ENCODE assay signal across 8 cellular contexts in genomic region chr16:27355610-27356009, GRCh38. TPM values are rescaled to one million over a fixed set of nuclear protein-coding genes. Genes with fewer than 3 reads are reported as not detected.
DNase-seq lines count a peak whose midpoint lies in the region; ATAC-seq and TF ChIP-seq lines count a peak whose summit lies in the region.

No MANE protein-coding gene starts in this region.

- DNase-seq in H7 (peak; percentile 76), activated B cell treated with CpG ODN at 0.5 μM for 24 hours (no peak), esophagus squamous epithelium (lab: John Stamatoyannopoulos, UW) (no peak), psoas muscle (peak; percentile 56 to 64), cerebellum (ENCODE audit: low spot score) (no peak), HPDE6-E6E7 (ENCODE audit: extremely low spot score) (no peak), NCI-H2196 treated with DMSO at 0.1 percent for 48 hours (lab: John Stamatoyannopoulos, UW; ENCODE audit: unreplicated experiment) (no peak)

- 76 to 79% methylated on average over 9 to 10 of the region's 12 CpGs for WGBS in esophagus squamous epithelium, 2 donors
- 73 to 80% (median 79%) methylated on average over 12 of the region's 12 CpGs for WGBS in psoas muscle, 3 donors

- H3K4me3 ChIP-seq in H7 (ENCODE audit: insufficient read depth, low read depth, low read length) = no peak overlapping the region
- no peak overlapping the region for H3K4me3 ChIP-seq in esophagus squamous epithelium
- no peak overlapping the region for H3K4me3 ChIP-seq in psoas muscle

- peak; percentile 56 for ATAC-seq in activated B cell treated with CpG ODN at 0.5 μM for 24 hours (ENCODE audit: low read depth)
- peak in 1 of 4 donors; percentile 17 for ATAC-seq in psoas muscle

- TF ChIP-seq CTCF in 22Rv1 (IDR thresholded peaks at IDR 0.05) (peak; percentile 42), activated B cell treated with CpG ODN at 0.5 μM for 24 hours (IDR thresholded peaks at IDR 0.05) (no peak), esophagus squamous epithelium (IDR thresholded peaks at IDR 0.05) (peak in 5 of 6 experiments; percentile 5 to 55 (median 26)), psoas muscle (IDR thresholded peaks at IDR 0.05) (no peak)

- H3K27ac ChIP-seq in 22Rv1 (no peak overlapping the region), esophagus squamous epithelium (peak overlapping the region in 1 of 4 donors; percentile 5), psoas muscle (no peak overlapping the region)

- H3K4me1 ChIP-seq in esophagus squamous epithelium = peaks cover 0 to 9% (median 0%) of the 10 kb centered on the region in 3 donors
- no peaks in the 10 kb centered on the region for H3K4me1 ChIP-seq in psoas muscle

- no peaks in the 10 kb centered on the region for H3K9me3 ChIP-seq in esophagus squamous epithelium
- no peaks in the 10 kb centered on the region for H3K9me3 ChIP-seq in psoas muscle

- peaks cover 6% of the 10 kb centered on the region for H3K4me1 Mint-ChIP-seq in activated B cell treated with CpG ODN at 0.5 μM for 24 hours

- CTCF ChIA-PET in activated B cell treated with CpG ODN at 0.5 μM for 24 hours (lab: Charles Lee) = interaction anchor here (0.7 to 1.4 kb wide), 8 partner anchors 9 to 181 kb away, joined by 3 to 5 read pairs (median 4); no protein-coding TSS in a partner anchor

- intact Hi-C loops in activated B cell treated with CpG ODN at 0.5 μM for 24 hours (cut with micrococcal nuclease) (loop anchor here (2.0 kb wide), 1 partner anchor 13 kb away; no protein-coding TSS in a partner anchor), esophagus squamous epithelium (cut with DNase I) (no loop called here), psoas muscle (cut with DNase I) (no loop called here)

- no peak overlapping the region for H3K4me3 Mint-ChIP-seq in activated B cell treated with CpG ODN at 0.5 μM for 24 hours

- H3K27ac Mint-ChIP-seq in activated B cell treated with CpG ODN at 0.5 μM for 24 hours = peak overlapping the region; percentile 54

- no peaks in the 10 kb centered on the region for H3K9me3 Mint-ChIP-seq in activated B cell treated with CpG ODN at 0.5 μM for 24 hours

- peaks cover 6% of the 10 kb centered on the region for H3K36me3 ChIP-seq in H7 (replicated peaks; ENCODE audit: control insufficient read depth, insufficient read depth, low read length)
- peaks cover 26 to 100% (median 76%) of the 10 kb centered on the region in 3 donors for H3K36me3 ChIP-seq in esophagus squamous epithelium
- H3K36me3 ChIP-seq in psoas muscle (ENCODE audit: insufficient read depth in 1 of 2, low read depth in 1 of 2) = peaks cover 0 to 40% of the 10 kb centered on the region in 2 donors

- no peak for TF ChIP-seq POLR2A in esophagus squamous epithelium (IDR thresholded peaks at IDR 0.05)

- no peaks in the 10 kb centered on the region for H3K27me3 ChIP-seq in H7 (ENCODE audit: control insufficient read depth, insufficient read depth, low read length)
- no peaks in the 10 kb centered on the region for H3K27me3 ChIP-seq in esophagus squamous epithelium
- no peaks in the 10 kb centered on the region for H3K27me3 ChIP-seq in psoas muscle (ENCODE audit: insufficient read depth in 3 of 3, low read length in 2 of 3)

- POLR2A ChIA-PET in activated B cell treated with CpG ODN at 0.5 μM for 24 hours (lab: Charles Lee) = interaction anchor here (0.6 to 1.8 kb wide), 4 partner anchors 9 to 121 kb away, joined by 3 to 8 read pairs (median 6); no protein-coding TSS in a partner anchor

- no peaks in the 10 kb centered on the region for H3K27me3 Mint-ChIP-seq in activated B cell treated with CpG ODN at 0.5 μM for 24 hours

- H3K36me3 Mint-ChIP-seq in activated B cell treated with CpG ODN at 0.5 μM for 24 hours (ENCODE audit: low read depth) = peaks cover 90% of the 10 kb centered on the region

RNA-seq across cellular contexts. Expression of gene IL4R, which starts 41.8 kb away (rescaled TPM):
- total RNA-seq in H7 (2014; rRNA removed; shearing (Covaris generic)) = 17.5 and 29.0 TPM in 2 replicates
- total RNA-seq in activated B cell treated with CpG ODN at 0.5 μM for 24 hours (176 and 202 TPM in 2 replicates), esophagus squamous epithelium (10 to 100 TPM; 84.9 to 97.9 (median 89.8) TPM), psoas muscle (1 to 10 TPM; 5.8 to 9.6 (median 8.1) TPM), cerebellum (3.6 TPM)
- polyA plus RNA-seq in psoas muscle = 1 to 10 TPM; 2.1 to 6.5 (median 4.5) TPM

RNA-seq across cellular contexts. Expression of gene IL21R, which starts 46.4 kb away (rescaled TPM):
- total RNA-seq in H7 (2014; rRNA removed; shearing (Covaris generic)) = 0.07 and 0.73 TPM in 2 replicates
- total RNA-seq in activated B cell treated with CpG ODN at 0.5 μM for 24 hours = 144 and 167 TPM in 2 replicates
- total RNA-seq in esophagus squamous epithelium = 1 to 10 TPM in 1 of 4 donors, under 1 TPM in 3; 0.23 to 1.2 (median 0.39) TPM
- under 1 TPM in 3 of 4 donors, not detected in 1; 0.08 to 0.15 (median 0.12) TPM for total RNA-seq in psoas muscle
- polyA plus RNA-seq in psoas muscle = under 1 TPM in 2 of 3 donors, not detected in 1; 0.01 to 0.05 TPM
- total RNA-seq in cerebellum = 0.09 TPM

Comparison
In these comparisons a context has a peak if more than half of its experiments do, and no peak if none do; other contexts are left out.
1. CTCF ChIP-seq: peak in 22Rv1 (single experiment) and esophagus squamous epithelium (5 of 6); none in activated B cell treated with CpG ODN at 0.5 μM for 24 hours (single experiment) and psoas muscle (single experiment).
2. DNase-seq: peak in H7 (single experiment) and psoas muscle (2 of 2); none in activated B cell treated with CpG ODN at 0.5 μM for 24 hours (single experiment), esophagus squamous epithelium (single experiment), cerebellum (single experiment), HPDE6-E6E7 (single experiment) and NCI-H2196 treated with DMSO at 0.1 percent for 48 hours (single experiment).
3. RNA of gene IL21R, which starts 46.4 kb away (total RNA-seq): 144 to 167 TPM in activated B cell treated with CpG ODN at 0.5 μM for 24 hours; 0.07 to 0.73 TPM in H7, 0.23 to 1.2 TPM in esophagus squamous epithelium, 0.08 to 0.15 TPM in psoas muscle and 0.09 TPM in cerebellum (single experiment); every median in the first group is over 10 times any median in the second.